In genomic region chr3:78589778-78590177, GRCh38 we compare ENCODE assay signal across 2 cellular contexts.
A peak's percentile ranks its signal among the peaks of the same experiment; 100 is the strongest.
TF ChIP-seq lines count a peak whose summit lies in the region.

No MANE protein-coding gene starts in this region.

TF ChIP-seq in IMR-90, 13 proteins besides CTCF, POLR2A, EP300 and RAD21:
- TF ChIP-seq MAZ (IDR thresholded peaks at IDR 0.05; ENCODE audit: borderline replicate concordance, low read depth, low read length) (no peak), CHD1 (IDR thresholded peaks at IDR 0.05; ENCODE audit: low read depth, low read length) (no peak), MAFK (IDR thresholded peaks at IDR 0.05; ENCODE audit: low read depth, low read length) (no peak)
- TF ChIP-seq, protein P1, sequence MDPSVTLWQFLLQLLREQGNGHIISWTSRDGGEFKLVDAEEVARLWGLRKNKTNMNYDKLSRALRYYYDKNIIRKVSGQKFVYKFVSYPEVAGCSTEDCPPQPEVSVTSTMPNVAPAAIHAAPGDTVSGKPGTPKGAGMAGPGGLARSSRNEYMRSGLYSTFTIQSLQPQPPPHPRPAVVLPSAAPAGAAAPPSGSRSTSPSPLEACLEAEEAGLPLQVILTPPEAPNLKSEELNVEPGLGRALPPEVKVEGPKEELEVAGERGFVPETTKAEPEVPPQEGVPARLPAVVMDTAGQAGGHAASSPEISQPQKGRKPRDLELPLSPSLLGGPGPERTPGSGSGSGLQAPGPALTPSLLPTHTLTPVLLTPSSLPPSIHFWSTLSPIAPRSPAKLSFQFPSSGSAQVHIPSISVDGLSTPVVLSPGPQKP (IDR thresholded peaks at IDR 0.05; ENCODE audit: borderline replicate concordance, low read depth, low read length): no peak
TF ChIP-seq in IMR-90: peak in this region for 0.

TF ChIP-seq in H1, 55 proteins besides CTCF, POLR2A, EP300 and RAD21:
- no peak for TF ChIP-seq E2F6 (IDR thresholded peaks at IDR 0.05)
- no peak for TF ChIP-seq SP4 (IDR thresholded peaks at IDR 0.05; ENCODE audit: low read length)
- TF ChIP-seq, protein P2, sequence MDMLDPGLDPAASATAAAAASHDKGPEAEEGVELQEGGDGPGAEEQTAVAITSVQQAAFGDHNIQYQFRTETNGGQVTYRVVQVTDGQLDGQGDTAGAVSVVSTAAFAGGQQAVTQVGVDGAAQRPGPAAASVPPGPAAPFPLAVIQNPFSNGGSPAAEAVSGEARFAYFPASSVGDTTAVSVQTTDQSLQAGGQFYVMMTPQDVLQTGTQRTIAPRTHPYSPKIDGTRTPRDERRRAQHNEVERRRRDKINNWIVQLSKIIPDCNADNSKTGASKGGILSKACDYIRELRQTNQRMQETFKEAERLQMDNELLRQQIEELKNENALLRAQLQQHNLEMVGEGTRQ (IDR thresholded peaks at IDR 0.05; ENCODE audit: low read length): no peak
- TF ChIP-seq POU5F1 (IDR thresholded peaks at IDR 0.05; ENCODE audit: low read depth, low read length): peak; percentile 49; the same call in 1 of the 2 replicates
- TF ChIP-seq SP2 (IDR thresholded peaks at IDR 0.05; ENCODE audit: low read length): no peak
- no peak for TF ChIP-seq CHD2 (IDR thresholded peaks at IDR 0.05; ENCODE audit: low read length)
- no peak for TF ChIP-seq KDM1A (IDR thresholded peaks at IDR 0.05; ENCODE audit: borderline replicate concordance, low read length)
- no peak for TF ChIP-seq HDAC2 (IDR thresholded peaks at IDR 0.05; ENCODE audit: borderline replicate concordance in 1 of 2, low read depth in 2 of 2, low read length in 2 of 2)
